15 cellular contexts compared by ENCODE assay signal in genomic region chr20:20731000-20731944, GRCh38. TPM values are rescaled to one million over a fixed set of nuclear protein-coding genes. Genes with fewer than 3 reads are reported as not detected.
DNase-seq lines count a peak whose midpoint lies in the region; ATAC-seq and TF ChIP-seq lines count a peak whose summit lies in the region.
"Had no signal": no experiment of that assay in that cellular context is flagged by ENCODE, and none has a peak within 500 bp of the region (broad histone marks: within the 10 kb centered on the region; RNA-seq: fewer than 3 reads in every experiment).

No MANE protein-coding gene starts in this region.

- DNase-seq in Daoy (ENCODE audit: low read depth): peak; percentile 26
- peak; percentile 7 for DNase-seq in brain microvascular endothelial cell
- DNase-seq in left ventricle myocardium inferior: no peak
- DNase-seq in posterior cingulate gyrus: no peak
- DNase-seq in SKM-1 (lab: John Stamatoyannopoulos, UW; ENCODE audit: unreplicated experiment): no peak
- no peak for DNase-seq in natural killer cell treated with Interleukin-12 subunit alpha and Interleukin-12 subunit beta and Interleukin-15 and Interleukin-18, amount 100 ng/mL, for 72 hours (ENCODE audit: low spot score)
- DNase-seq in HuH-7.5 (ENCODE audit: low spot score): no peak
- DNase-seq: COR-L47, foreskin melanocyte, H7, mesendoderm, NCI-H524 treated with DMSO at 0.1 percent for 48 hours, T-cell had no signal

- H3K9ac ChIP-seq in rectal smooth muscle tissue (ENCODE audit: low read length): no peak overlapping the region

- intact Hi-C loops in left ventricle myocardium inferior (cut with micrococcal nuclease) (no loop called here), posterior cingulate gyrus (cut with DNase I) (no loop called here)

- no peaks in the 10 kb centered on the region for H3K27me3 ChIP-seq in brain microvascular endothelial cell (replicated peaks)
- H3K27me3 ChIP-seq in left ventricle myocardium inferior (ENCODE audit: low read depth): no peaks in the 10 kb centered on the region
- H3K27me3 ChIP-seq in rectal smooth muscle tissue (ENCODE audit: control insufficient read depth, insufficient read depth, low read length): no peaks in the 10 kb centered on the region

- in situ Hi-C loops in brain microvascular endothelial cell (cut with HindIII; ENCODE audit: low pct_ligation_motif_present, low sequenced_read_pairs): no loop called here

- no peak overlapping the region for H3K4me3 Mint-ChIP-seq in natural killer cell treated with Interleukin-12 subunit alpha and Interleukin-12 subunit beta and Interleukin-15 and Interleukin-18, amount 100 ng/mL, for 72 hours
- H3K4me3 Mint-ChIP-seq: stimulated activated effector memory CD8-positive, alpha-beta T cell treated with anti-CD3 and anti-CD28 coated beads, Interleukin-12 subunit alpha, Interleukin-12 subunit beta, amount 100 ng/mL, for 72 hours; T-cell had no signal

- no peaks in the 10 kb centered on the region for H3K9me3 Mint-ChIP-seq in natural killer cell treated with Interleukin-12 subunit alpha and Interleukin-12 subunit beta and Interleukin-15 and Interleukin-18, amount 100 ng/mL, for 72 hours
- H3K9me3 Mint-ChIP-seq: stimulated activated effector memory CD8-positive, alpha-beta T cell treated with anti-CD3 and anti-CD28 coated beads, Interleukin-12 subunit alpha, Interleukin-12 subunit beta, amount 100 ng/mL, for 72 hours; T-cell had no signal

- no peak overlapping the region for H3K27ac Mint-ChIP-seq in natural killer cell treated with Interleukin-12 subunit alpha and Interleukin-12 subunit beta and Interleukin-15 and Interleukin-18, amount 100 ng/mL, for 72 hours
- H3K27ac Mint-ChIP-seq: stimulated activated effector memory CD8-positive, alpha-beta T cell treated with anti-CD3 and anti-CD28 coated beads, Interleukin-12 subunit alpha, Interleukin-12 subunit beta, amount 100 ng/mL, for 72 hours; T-cell had no signal

- H3K27me3 Mint-ChIP-seq in natural killer cell treated with Interleukin-12 subunit alpha and Interleukin-12 subunit beta and Interleukin-15 and Interleukin-18, amount 100 ng/mL, for 72 hours: peaks cover 0 to 15% of the 10 kb centered on the region in 2 donors

- H3K4me1 Mint-ChIP-seq in natural killer cell treated with Interleukin-12 subunit alpha and Interleukin-12 subunit beta and Interleukin-15 and Interleukin-18, amount 100 ng/mL, for 72 hours (ENCODE audit: low read depth in 2 of 2): peaks cover 10 to 15% of the 10 kb centered on the region in 2 donors
- H3K4me1 Mint-ChIP-seq: stimulated activated effector memory CD8-positive, alpha-beta T cell treated with anti-CD3 and anti-CD28 coated beads, Interleukin-12 subunit alpha, Interleukin-12 subunit beta, amount 100 ng/mL, for 72 hours had no signal

- peak overlapping the region; percentile 30 for H3K27ac ChIP-seq in brain microvascular endothelial cell
- H3K27ac ChIP-seq in left ventricle myocardium inferior (replicated peaks): peak overlapping the region; percentile 84
- H3K27ac ChIP-seq in rectal smooth muscle tissue (ENCODE audit: low read depth, low read length): peak overlapping the region; percentile 19

- no peaks in the 10 kb centered on the region for H3K36me3 Mint-ChIP-seq in natural killer cell treated with Interleukin-12 subunit alpha and Interleukin-12 subunit beta and Interleukin-15 and Interleukin-18, amount 100 ng/mL, for 72 hours
- H3K36me3 Mint-ChIP-seq: stimulated activated effector memory CD8-positive, alpha-beta T cell treated with anti-CD3 and anti-CD28 coated beads, Interleukin-12 subunit alpha, Interleukin-12 subunit beta, amount 100 ng/mL, for 72 hours; T-cell had no signal

- H3K4me3 ChIP-seq in brain microvascular endothelial cell (ENCODE audit: low read depth, low read length) (no peak overlapping the region), left ventricle myocardium inferior (no peak overlapping the region), rectal smooth muscle tissue (ENCODE audit: low read length) (no peak overlapping the region)

- H3K4me1 ChIP-seq in left ventricle myocardium inferior: peaks cover 34% of the 10 kb centered on the region
- H3K4me1 ChIP-seq in rectal smooth muscle tissue (ENCODE audit: control insufficient read depth, insufficient read depth, low read length): no peaks in the 10 kb centered on the region

- TF ChIP-seq CTCF in brain microvascular endothelial cell (IDR thresholded peaks at IDR 0.05; ENCODE audit: low read depth, low read length, missing control alignments) (no peak), left ventricle myocardium inferior (IDR thresholded peaks at IDR 0.05; ENCODE audit: borderline replicate concordance) (no peak)

- H3K9me3 ChIP-seq in left ventricle myocardium inferior (replicated peaks): no peaks in the 10 kb centered on the region

- ATAC-seq in natural killer cell treated with Interleukin-12 subunit alpha and Interleukin-12 subunit beta and Interleukin-15 and Interleukin-18, amount 100 ng/mL, for 72 hours: no peak
- ATAC-seq: stimulated activated effector memory CD8-positive, alpha-beta T cell treated with anti-CD3 and anti-CD28 coated beads, Interleukin-12 subunit alpha, Interleukin-12 subunit beta, amount 100 ng/mL, for 72 hours; T-cell had no signal

- no peaks in the 10 kb centered on the region for H3K36me3 ChIP-seq in brain microvascular endothelial cell (replicated peaks)
- H3K36me3 ChIP-seq in left ventricle myocardium inferior: no peaks in the 10 kb centered on the region
- no peaks in the 10 kb centered on the region for H3K36me3 ChIP-seq in rectal smooth muscle tissue (ENCODE audit: control insufficient read depth, insufficient read depth, low read length)

RNA-seq across cellular contexts. Expression of gene RALGAPA2, which starts 18.8 kb away (rescaled TPM):
- total RNA-seq in Daoy (2014; rRNA removed; shearing (Covaris generic)): 3.7 and 5.9 TPM in 2 replicates
- total RNA-seq in left ventricle myocardium inferior: 21.0 TPM
- total RNA-seq in natural killer cell treated with Interleukin-12 subunit alpha and Interleukin-12 subunit beta and Interleukin-15 and Interleukin-18, amount 100 ng/mL, for 72 hours: 10 to 100 TPM; 38.5 to 39.2 TPM

Comparison
In these comparisons a context has a peak if more than half of its experiments do, and no peak if none do; other contexts are left out.
1. DNase-seq: peak in Daoy (single experiment) and brain microvascular endothelial cell (single experiment); none in left ventricle myocardium inferior (single experiment), posterior cingulate gyrus (0 of 10), SKM-1 (single experiment), natural killer cell treated with Interleukin-12 subunit alpha and Interleukin-12 subunit beta and Interleukin-15 and Interleukin-18, amount 100 ng/mL, for 72 hours (single experiment) and HuH-7.5 (single experiment).
2. H3K27ac ChIP-seq: peak in every context shown above with its lines; median percentile 84 in left ventricle myocardium inferior; 30 in brain microvascular endothelial cell; 19 in rectal smooth muscle tissue.